ENCODE assay signal across 9 cellular contexts in genomic region chr16:4377573-4378146, GRCh38. TPM values are rescaled to one million over a fixed set of nuclear protein-coding genes. Genes with fewer than 3 reads are reported as not detected.
DNase-seq lines count a peak whose midpoint lies in the region; ATAC-seq and TF ChIP-seq lines count a peak whose summit lies in the region.
"Had no signal": no experiment of that assay in that cellular context is flagged by ENCODE, and none has a peak within 500 bp of the region (broad histone marks: within the 10 kb centered on the region; RNA-seq: fewer than 3 reads in every experiment).

No MANE protein-coding gene starts in this region.

- DNase-seq in cerebellum (ENCODE audit: low spot score): peak; percentile 26
- no peak for DNase-seq in right lobe of liver
- peak in 1 of 2 donors; percentile 77 for DNase-seq in tibial artery
- DNase-seq in HK-2 (ENCODE audit: unreplicated experiment): no peak
- DNase-seq in SKM-1 (lab: John Stamatoyannopoulos, UW; ENCODE audit: unreplicated experiment): no peak
- DNase-seq: activated naive CD4-positive, alpha-beta T cell treated with anti-CD3 and anti-CD28 coated beads, Interleukin-2, amount 10 ng/mL, durations not matched to agents 7 days and 5 days; GF-D8 had no signal

- TF ChIP-seq CTCF in right lobe of liver (IDR thresholded peaks at IDR 0.05) (no peak), tibial artery (IDR thresholded peaks at IDR 0.05) (no peak)

- H3K4me1 ChIP-seq in HUES48 (ENCODE audit: control insufficient read depth, insufficient read depth, low read length) (peaks cover 49% of the 10 kb centered on the region), right lobe of liver (peaks cover 0 to 80% (median 23%) of the 10 kb centered on the region in 4 donors), tibial artery (peaks cover 13 to 99% (median 81%) of the 10 kb centered on the region in 4 donors)

- 60% methylated on average over 1 of the region's 12 CpGs for WGBS in right lobe of liver (ENCODE audit: insufficient coverage, low coverage, low lambda C conversion rate, missing lambda C conversion rate)

- ATAC-seq in right lobe of liver (no peak), HG03108 (IDR thresholded peaks at IDR 0.05; ENCODE audit: unreplicated experiment) (no peak)

- intact Hi-C loops in right lobe of liver (cut with DNase I) (no loop called here), tibial artery (cut with DNase I; ENCODE audit: low total_unique reads) (no loop called here)

- no peaks in the 10 kb centered on the region for H3K9me3 ChIP-seq in HUES48 (ENCODE audit: control insufficient read depth, insufficient read depth, low read length)
- H3K9me3 ChIP-seq in right lobe of liver: no peaks in the 10 kb centered on the region
- H3K9me3 ChIP-seq in tibial artery: no peaks in the 10 kb centered on the region

- H3K36me3 ChIP-seq in HUES48 (ENCODE audit: control insufficient read depth, insufficient read depth, low read length): peaks cover 10% of the 10 kb centered on the region
- peaks cover 0 to 18% (median 9%) of the 10 kb centered on the region in 4 donors for H3K36me3 ChIP-seq in right lobe of liver
- peaks cover 14 to 37% (median 28%) of the 10 kb centered on the region in 3 donors for H3K36me3 ChIP-seq in tibial artery

- H3K9ac ChIP-seq in HUES48 (ENCODE audit: low read depth, low read length): no peak overlapping the region

- H3K27ac ChIP-seq in HUES48 (ENCODE audit: low read depth, low read length): peak overlapping the region; percentile 69
- H3K27ac ChIP-seq in right lobe of liver: peak overlapping the region in 2 of 3 donors; percentile 29 to 91
- H3K27ac ChIP-seq in tibial artery: peak overlapping the region; percentile 92 to 93

- H3K27me3 ChIP-seq in HUES48 (ENCODE audit: control insufficient read depth, insufficient read depth, low read length) (no peaks in the 10 kb centered on the region), right lobe of liver (no peaks in the 10 kb centered on the region), tibial artery (no peaks in the 10 kb centered on the region)

- TF ChIP-seq POLR2A in right lobe of liver (IDR thresholded peaks at IDR 0.05): no peak

- H3K4me3 ChIP-seq in HUES48 (ENCODE audit: low read depth, low read length) (no peak overlapping the region), right lobe of liver (no peak overlapping the region), tibial artery (peak overlapping the region; percentile 61 to 97)

RNA-seq across cellular contexts. Expression of gene VASN, which starts 6.0 kb away (rescaled TPM):
- total RNA-seq in cerebellum (2.4 TPM), right lobe of liver (10 to 100 TPM; 13.5 to 22.9 (median 16.8) TPM)

RNA-seq across cellular contexts. Expression of gene PAM16, which starts 26.5 kb away (rescaled TPM):
- total RNA-seq in cerebellum (19.1 TPM), right lobe of liver (10 to 100 TPM; 27.9 to 45.9 (median 32.8) TPM)

RNA-seq across cellular contexts. Expression of gene CORO7, which starts 38.7 kb away (rescaled TPM):
- total RNA-seq in cerebellum (27.4 TPM), right lobe of liver (10 to 100 TPM in 5 of 6 experiments, 1 to 10 TPM in 1; 7.8 to 22.9 (median 13.3) TPM)

RNA-seq across cellular contexts. Expression of gene DNAJA3, which starts 48.0 kb away (rescaled TPM):
- 35.2 TPM for total RNA-seq in cerebellum
- 100 to 1,000 TPM in 2 of 6 experiments, 10 to 100 TPM in 4; 36.4 to 110 (median 49.0) TPM for total RNA-seq in right lobe of liver

Comparison
In these comparisons a context has a peak if more than half of its experiments do, and no peak if none do; other contexts are left out.
1. H3K4me3 ChIP-seq: peak in tibial artery (2 of 2); none in HUES48 (single experiment) and right lobe of liver (0 of 3).
2. Peak in every context shown above with its lines, with median percentiles within 50 percentile points of each other: H3K27ac ChIP-seq.